ENCODE assay signal across 39 cellular contexts in genomic region chrX:40247382-40247781, GRCh38.
"Had no signal": no experiment of that assay in that cellular context is flagged by ENCODE, and none has a peak within 500 bp of the region (broad histone marks: within the 10 kb centered on the region; RNA-seq: fewer than 3 reads in every experiment).

No MANE protein-coding gene starts in this region.

- H3K27me3 Mint-ChIP-seq: activated naive CD4-positive, alpha-beta T cell treated with anti-CD3 and anti-CD28 coated beads, Interleukin-2, amount 50 U/mL, for 24 hours; activated naive CD8-positive, alpha-beta T cell; activated naive CD8-positive, alpha-beta T cell treated with anti-CD3 and anti-CD28 coated beads for 36 hours; brain; central memory CD8-positive, alpha-beta T cell had no signal

- H3K4me3 ChIP-seq: adrenal gland, ascending aorta, body of pancreas, breast epithelium, cardiac muscle cell had no signal

- H3K9me3 Mint-ChIP-seq: activated naive CD4-positive, alpha-beta T cell treated with anti-CD3 and anti-CD28 coated beads for 36 hours; activated naive CD4-positive, alpha-beta T cell treated with anti-CD3 and anti-CD28 coated beads, Interleukin-2, amount 10 ng/mL, durations not matched to agents 7 days and 5 days; activated naive CD4-positive, alpha-beta T cell treated with anti-CD3 and anti-CD28 coated beads, Interleukin-2, amount 50 U/mL, for 24 hours; activated naive CD4-positive, alpha-beta T cell treated with anti-CD3 and anti-CD28 coated beads, Interleukin-2, amount 50 U/mL, for 72 hours; activated naive CD8-positive, alpha-beta T cell treated with anti-CD3 and anti-CD28 coated beads for 36 hours; activated naive CD8-positive, alpha-beta T cell treated with anti-CD3 and anti-CD28 coated beads, Interleukin-2, amount 10 ng/mL, durations not matched to agents 7 days and 5 days; activated naive CD8-positive, alpha-beta T cell treated with anti-CD3 and anti-CD28 coated beads, Interleukin-2, amount 50 U/mL, for 24 hours; activated T-cell treated with anti-CD3 and anti-CD28 coated beads, Interleukin-2, amount 50 U/mL, for 24 hours; activated T-cell treated with anti-CD3 and anti-CD28 coated beads, Interleukin-2, amount 50 U/mL, for 4 hours; activated T-cell treated with anti-CD3 and anti-CD28 coated beads, Interleukin-2, amount 50 U/mL, for 72 hours; activated T-helper 1 cell treated with anti-CD3 and anti-CD28 coated beads, Interleukin-12 subunit alpha, Interleukin-12 subunit beta, Interleukin-2, Interleukin-4 antibody, amounts not matched to agents 30 ng/mL and 10 ng/mL and 1 ng/mL, durations not matched to agents 14 hours and 24 hours and 36 hours; activated T-helper 17 cell treated with anti-CD3 and anti-CD28 coated beads, Interleukin-2, amount 50 U/mL, for 72 hours; activated T-helper 2 cell treated with anti-CD3 and anti-CD28 coated beads, Interferon-gamma antibody, Interleukin-2, Interleukin-4, amounts not matched to agents 10 μg/mL and 5 μg/mL and 100 μg/mL, durations not matched to agents 14 hours and 24 hours and 36 hours; central memory CD8-positive, alpha-beta T cell had no signal

- H3K36me3 ChIP-seq: adrenal gland, ascending aorta, brain microvascular endothelial cell, breast epithelium, cardiac muscle cell had no signal

- H3K4me1 Mint-ChIP-seq: activated T-helper 17 cell treated with anti-CD3 and anti-CD28 coated beads, Interleukin-2, amount 50 U/mL, for 72 hours had no signal

- FAIRE-seq: bronchial epithelial cell had no signal

- H3K4me1 ChIP-seq: adrenal gland, ascending aorta, body of pancreas, breast epithelium had no signal

- H3K27me3 ChIP-seq: ascending aorta, body of pancreas, brain microvascular endothelial cell, cardiac muscle cell had no signal

- ATAC-seq: activated naive CD4-positive, alpha-beta T cell treated with anti-CD3 and anti-CD28 coated beads, Interleukin-2, amount 50 U/mL, for 72 hours; activated naive CD8-positive, alpha-beta T cell treated with anti-CD3 and anti-CD28 coated beads, Interleukin-2, amount 50 U/mL, for 24 hours; activated T-cell treated with anti-CD3 and anti-CD28 coated beads, Interleukin-2, amount 50 U/mL, for 4 hours; activated T-cell treated with anti-CD3 and anti-CD28 coated beads, Interleukin-2, amount 50 U/mL, for 72 hours; activated T-helper 17 cell treated with anti-CD3 and anti-CD28 coated beads, Interleukin-2, amount 50 U/mL, for 72 hours; body of pancreas had no signal

- DNase-seq: activated effector memory CD4-positive, alpha-beta T cell treated with anti-CD3 and anti-CD28 coated beads, Interleukin-2, amount 50 U/mL, for 16 hours; activated effector memory CD4-positive, alpha-beta T cell treated with Interleukin-2 at 50 U/mL for 16 hours; activated gamma-delta T cell; activated gamma-delta T cell treated with Interleukin-2 at 50 U/mL for 16 hours; activated naive CD4-positive, alpha-beta T cell; activated naive CD4-positive, alpha-beta T cell treated with anti-CD3 and anti-CD28 coated beads for 36 hours; activated naive CD4-positive, alpha-beta T cell treated with anti-CD3 and anti-CD28 coated beads, Interleukin-2, amount 10 ng/mL, durations not matched to agents 7 days and 5 days; activated naive CD4-positive, alpha-beta T cell treated with anti-CD3 and anti-CD28 coated beads, Interleukin-2, amount 50 U/mL, for 16 hours; activated naive CD4-positive, alpha-beta T cell treated with Interleukin-2 at 50 U/mL for 16 hours; activated naive CD8-positive, alpha-beta T cell treated with anti-CD3 and anti-CD28 coated beads for 36 hours; activated naive CD8-positive, alpha-beta T cell treated with anti-CD3 and anti-CD28 coated beads, Interleukin-2, amount 10 ng/mL, durations not matched to agents 7 days and 5 days; activated naive CD8-positive, alpha-beta T cell treated with anti-CD3 and anti-CD28 coated beads, Interleukin-2, amount 50 U/mL, for 24 hours; activated T-cell treated with anti-CD3 and anti-CD28 coated beads, Interleukin-2, amount 50 U/mL, for 1 hour; activated T-cell treated with anti-CD3 and anti-CD28 coated beads, Interleukin-2, amount 50 U/mL, for 24 hours; activated T-cell treated with anti-CD3 and anti-CD28 coated beads, Interleukin-2, amount 50 U/mL, for 4 hours; activated T-cell treated with anti-CD3 and anti-CD28 coated beads, Interleukin-2, amount 50 U/mL, for 48 hours; activated T-cell treated with anti-CD3 and anti-CD28 coated beads, Interleukin-2, amount 50 U/mL, for 72 hours; adrenal gland; amniotic stem cell; amygdala; anterior cingulate cortex; aorta; body of pancreas; brain microvascular endothelial cell; caudate nucleus; central memory CD4-positive, alpha-beta T cell; cerebellar nuclear complex had no signal

- H3K9me3 ChIP-seq: adrenal gland, ascending aorta, body of pancreas, breast epithelium had no signal

- H3K4me3 Mint-ChIP-seq: activated naive CD4-positive, alpha-beta T cell treated with anti-CD3 and anti-CD28 coated beads for 36 hours; activated naive CD4-positive, alpha-beta T cell treated with anti-CD3 and anti-CD28 coated beads, Interleukin-2, amount 10 ng/mL, durations not matched to agents 7 days and 5 days; activated naive CD4-positive, alpha-beta T cell treated with anti-CD3 and anti-CD28 coated beads, Interleukin-2, amount 50 U/mL, for 24 hours; activated naive CD8-positive, alpha-beta T cell; activated naive CD8-positive, alpha-beta T cell treated with anti-CD3 and anti-CD28 coated beads for 36 hours; activated naive CD8-positive, alpha-beta T cell treated with anti-CD3 and anti-CD28 coated beads, Interleukin-2, amount 10 ng/mL, durations not matched to agents 7 days and 5 days; activated naive CD8-positive, alpha-beta T cell treated with anti-CD3 and anti-CD28 coated beads, Interleukin-2, amount 50 U/mL, for 24 hours; activated T-cell treated with anti-CD3 and anti-CD28 coated beads, Interleukin-2, amount 50 U/mL, for 24 hours; activated T-cell treated with anti-CD3 and anti-CD28 coated beads, Interleukin-2, amount 50 U/mL, for 4 hours; activated T-cell treated with anti-CD3 and anti-CD28 coated beads, Interleukin-2, amount 50 U/mL, for 72 hours; activated T-helper 1 cell treated with anti-CD3 and anti-CD28 coated beads, Interleukin-12 subunit alpha, Interleukin-12 subunit beta, Interleukin-2, Interleukin-4 antibody, amounts not matched to agents 30 ng/mL and 10 ng/mL and 1 ng/mL, durations not matched to agents 14 hours and 24 hours and 36 hours; activated T-helper 17 cell treated with anti-CD3 and anti-CD28 coated beads, Interleukin-2, amount 50 U/mL, for 72 hours; brain; central memory CD8-positive, alpha-beta T cell had no signal

- H3K27ac ChIP-seq: adrenal gland, ascending aorta, body of pancreas, brain microvascular endothelial cell, breast epithelium, cardiac muscle cell had no signal

- H3K36me3 Mint-ChIP-seq: activated naive CD4-positive, alpha-beta T cell treated with anti-CD3 and anti-CD28 coated beads, Interleukin-2, amount 10 ng/mL, durations not matched to agents 7 days and 5 days; activated naive CD4-positive, alpha-beta T cell treated with anti-CD3 and anti-CD28 coated beads, Interleukin-2, amount 50 U/mL, for 24 hours; activated naive CD4-positive, alpha-beta T cell treated with anti-CD3 and anti-CD28 coated beads, Interleukin-2, amount 50 U/mL, for 72 hours; activated naive CD8-positive, alpha-beta T cell; activated naive CD8-positive, alpha-beta T cell treated with anti-CD3 and anti-CD28 coated beads for 36 hours; activated naive CD8-positive, alpha-beta T cell treated with anti-CD3 and anti-CD28 coated beads, Interleukin-2, amount 10 ng/mL, durations not matched to agents 7 days and 5 days; brain had no signal

- H3K27ac Mint-ChIP-seq: activated naive CD4-positive, alpha-beta T cell treated with anti-CD3 and anti-CD28 coated beads for 36 hours; activated naive CD4-positive, alpha-beta T cell treated with anti-CD3 and anti-CD28 coated beads, Interleukin-2, amount 10 ng/mL, durations not matched to agents 7 days and 5 days; activated naive CD4-positive, alpha-beta T cell treated with anti-CD3 and anti-CD28 coated beads, Interleukin-2, amount 50 U/mL, for 24 hours; activated naive CD4-positive, alpha-beta T cell treated with anti-CD3 and anti-CD28 coated beads, Interleukin-2, amount 50 U/mL, for 72 hours; activated naive CD8-positive, alpha-beta T cell; activated naive CD8-positive, alpha-beta T cell treated with anti-CD3 and anti-CD28 coated beads for 36 hours; activated naive CD8-positive, alpha-beta T cell treated with anti-CD3 and anti-CD28 coated beads, Interleukin-2, amount 10 ng/mL, durations not matched to agents 7 days and 5 days; activated naive CD8-positive, alpha-beta T cell treated with anti-CD3 and anti-CD28 coated beads, Interleukin-2, amount 50 U/mL, for 24 hours; activated T-cell treated with anti-CD3 and anti-CD28 coated beads, Interleukin-2, amount 50 U/mL, for 24 hours; activated T-cell treated with anti-CD3 and anti-CD28 coated beads, Interleukin-2, amount 50 U/mL, for 72 hours; activated T-helper 1 cell treated with anti-CD3 and anti-CD28 coated beads, Interleukin-12 subunit alpha, Interleukin-12 subunit beta, Interleukin-2, Interleukin-4 antibody, amounts not matched to agents 30 ng/mL and 10 ng/mL and 1 ng/mL, durations not matched to agents 14 hours and 24 hours and 36 hours; activated T-helper 17 cell treated with anti-CD3 and anti-CD28 coated beads, Interleukin-2, amount 50 U/mL, for 72 hours; activated T-helper 2 cell treated with anti-CD3 and anti-CD28 coated beads, Interferon-gamma antibody, Interleukin-2, Interleukin-4, amounts not matched to agents 10 μg/mL and 5 μg/mL and 100 μg/mL, durations not matched to agents 14 hours and 24 hours and 36 hours had no signal
